In the genomic region with DNA sequence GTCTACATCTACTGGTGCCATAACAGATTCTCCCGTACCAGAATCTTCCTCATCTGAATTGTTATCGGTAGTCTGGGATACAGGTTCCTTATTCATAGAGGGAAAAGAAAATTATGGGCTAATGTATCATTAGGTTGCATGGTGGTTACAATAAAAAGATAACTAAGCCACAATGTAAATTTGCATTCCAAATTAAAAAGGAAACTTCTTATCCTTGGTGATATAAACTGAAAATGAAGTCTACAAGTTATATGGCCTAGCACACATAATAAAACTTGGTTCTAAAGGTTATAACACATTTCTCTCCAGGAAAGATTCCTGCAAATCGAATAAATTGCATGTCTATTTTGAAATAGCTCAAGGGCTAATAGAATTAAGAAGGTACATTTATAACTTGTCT, we compare ENCODE assay signal across 1 cellular context.
TF ChIP-seq lines count a peak whose summit lies in the region.

No MANE protein-coding gene starts in this region.

TF ChIP-seq in HepG2, 621 proteins besides CTCF, POLR2A, EP300 and RAD21:
- TF ChIP-seq TBL1XR1 (IDR thresholded peaks at IDR 0.05; ENCODE audit: borderline replicate concordance, low read length, partially characterized antibody) = no peak
